In genomic region chr20:48769111-48769879, GRCh38 we compare ENCODE assay signal across 8 cellular contexts. TPM values are rescaled to one million over a fixed set of nuclear protein-coding genes. Genes with fewer than 3 reads are reported as not detected.
A peak's percentile ranks its signal among the peaks of the same experiment; 100 is the strongest.
DNase-seq lines count a peak whose midpoint lies in the region; ATAC-seq and TF ChIP-seq lines count a peak whose summit lies in the region.

No MANE protein-coding gene starts in this region.

- peaks cover 26% of the 10 kb centered on the region for H3K4me1 Mint-ChIP-seq in WTC11
- peaks cover 32% of the 10 kb centered on the region for H3K4me1 Mint-ChIP-seq in brain

- H3K36me3 Mint-ChIP-seq in WTC11 (peaks cover 14% of the 10 kb centered on the region), brain (peaks cover 13% of the 10 kb centered on the region)

- TF ChIP-seq CTCF in GM20000 (IDR thresholded peaks at IDR 0.05; ENCODE audit: extremely low read depth, missing control alignments): no peak
- no peak for TF ChIP-seq CTCF in WTC11 (IDR thresholded peaks at IDR 0.05)
- no peak for TF ChIP-seq CTCF in brain (conservative IDR thresholded peaks at IDR 0.05)

- CTCF ChIA-PET in WTC11 (lab: Charles Lee): no interaction called here

- POLR2A ChIA-PET in WTC11 (lab: Charles Lee): no interaction called here

- H3K9me3 Mint-ChIP-seq in WTC11 (peaks cover 18% of the 10 kb centered on the region), brain (peaks cover 6 to 21% (median 11%) of the 10 kb centered on the region in 5 experiments)

- ATAC-seq in WTC11 (peak; percentile 57; the same call in 1 of the 2 replicates), HG03025 (IDR thresholded peaks at IDR 0.05; ENCODE audit: low FRiP score, unreplicated experiment) (no peak)

- no peak overlapping the region for H3K4me3 Mint-ChIP-seq in WTC11
- no peak overlapping the region for H3K4me3 Mint-ChIP-seq in brain

- peak overlapping the region; percentile 69 for H3K27ac Mint-ChIP-seq in WTC11
- peak overlapping the region; percentile 61 to 82 (median 68) for H3K27ac Mint-ChIP-seq in brain

- DNase-seq in GM20000 (ENCODE audit: low spot score): peak; percentile 39
- no peak for DNase-seq in WTC11 (ENCODE audit: low spot score)
- DNase-seq in stimulated activated CD4-positive, alpha-beta T cell treated with anti-CD3 and anti-CD28 coated beads, Interleukin-2, amount 100 ng/mL, for 24 hours: peak; percentile 88 to 90
- no peak for DNase-seq in NCI-H748 (lab: John Stamatoyannopoulos, UW; ENCODE audit: unreplicated experiment)
- no peak for DNase-seq in NCI-H1436 (lab: John Stamatoyannopoulos, UW)
- DNase-seq in T1000 (lab: John Stamatoyannopoulos, UW): no peak

- H3K27me3 Mint-ChIP-seq in WTC11 (ENCODE audit: low read depth) (peaks cover 3% of the 10 kb centered on the region), brain (peaks cover 6% of the 10 kb centered on the region)

TF ChIP-seq in WTC11, 78 proteins besides CTCF, POLR2A, EP300 and RAD21:
- TF ChIP-seq ZNF121 (CRISPR knock-in tag; IDR thresholded peaks at IDR 0.05) (0 out of 2 replicates have a peak, but pooled peaks have one; percentile 10), GRHL2 (CRISPR knock-in tag; IDR thresholded peaks at IDR 0.05; ENCODE audit: insufficient replicate concordance, severe bottlenecking) (no peak), GTF2I (CRISPR knock-in tag; conservative IDR thresholded peaks at IDR 0.05) (peak; percentile 55; the same call in 1 of the 2 replicates), PRDM15 (CRISPR knock-in tag; IDR thresholded peaks at IDR 0.05) (no peak)

RNA-seq across cellular contexts. Expression of gene PREX1, which starts 58.5 kb away (rescaled TPM):
- 14.2 to 17.3 TPM (median 15.5 TPM) in 3 replicates for total RNA-seq in WTC11 (2021)
- 64.3 TPM for polyA plus RNA-seq in brain (ENCODE audit: insufficient read depth, low read depth, low replicate concordance)

Comparison
In these comparisons a context has a peak if more than half of its experiments do, and no peak if none do; other contexts are left out.
1. DNase-seq: peak in GM20000 (single experiment) and stimulated activated CD4-positive, alpha-beta T cell treated with anti-CD3 and anti-CD28 coated beads, Interleukin-2, amount 100 ng/mL, for 24 hours (2 of 2); none in WTC11 (single experiment), NCI-H748 (single experiment), NCI-H1436 (single experiment) and T1000 (single experiment).